ENCODE assay signal across 8 cellular contexts in the genomic region with DNA sequence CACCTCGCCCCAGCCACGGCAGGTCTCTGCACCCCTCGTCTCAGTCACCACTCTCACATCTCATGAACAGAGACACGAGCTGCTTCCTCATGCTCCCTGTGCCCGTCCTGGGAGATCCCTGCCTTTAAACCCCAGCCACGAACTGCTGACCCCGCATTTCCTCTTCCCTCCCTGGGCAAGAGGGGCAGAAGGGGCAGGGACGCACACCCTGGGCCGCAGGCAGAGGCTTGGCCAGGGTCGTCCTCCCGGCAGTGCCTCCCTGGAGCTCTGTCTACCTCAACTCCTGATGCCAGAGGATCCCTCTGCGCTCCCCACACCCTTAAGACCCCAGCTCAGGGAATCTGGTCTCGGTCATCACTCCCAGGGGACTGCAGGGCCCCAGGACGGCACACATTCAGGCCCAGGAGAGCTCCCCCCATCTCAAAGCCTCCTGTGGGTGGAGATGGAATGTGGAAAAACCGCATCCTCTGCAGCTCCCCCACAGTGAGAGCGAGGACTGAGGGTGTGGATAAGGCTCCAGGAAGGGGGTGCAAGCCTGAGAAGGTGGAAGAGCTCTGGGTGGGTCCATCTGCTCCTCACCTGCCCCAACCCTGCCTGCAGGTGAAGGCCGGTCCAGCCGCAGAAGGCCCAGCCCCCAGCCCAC. TPM values are rescaled to one million over a fixed set of nuclear protein-coding genes. Genes with fewer than 3 reads are reported as not detected.
A peak's percentile ranks its signal among the peaks of the same experiment; 100 is the strongest.
DNase-seq lines count a peak whose midpoint lies in the region; ATAC-seq, FAIRE-seq and TF ChIP-seq lines count a peak whose summit lies in the region.

No MANE protein-coding gene starts in this region.

- no peaks in the 10 kb centered on the region for H4K20me1 ChIP-seq in GM23248 (ENCODE audit: insufficient read depth)

- H3K9me3 ChIP-seq in GM23248 (ENCODE audit: low read depth) (no peaks in the 10 kb centered on the region), SK-N-MC (ENCODE audit: low read depth, low read length) (no peaks in the 10 kb centered on the region), pancreas (no peaks in the 10 kb centered on the region)

- WGBS in GM23248 (ENCODE audit: low coverage in 1 of 2, low lambda C conversion rate in 2 of 2, missing lambda C conversion rate in 2 of 2), 2 experiments = 56 to 61% methylated on average over 18 of the region's 18 CpGs
- WGBS in pancreas, 2 donors = 65 to 72% methylated on average over 18 of the region's 18 CpGs

- H3K9me2 ChIP-seq in GM23248 (ENCODE audit: insufficient read depth) = no peaks in the 10 kb centered on the region

- no peak overlapping the region for H3K27ac ChIP-seq in GM23248
- no peak overlapping the region for H3K27ac ChIP-seq in SK-N-MC
- H3K27ac ChIP-seq in pancreas = no peak overlapping the region

- FAIRE-seq in pancreas (lab: Jason Lieb, UNC) = no peak

- TF ChIP-seq CTCF in fibroblast of pulmonary artery (IDR thresholded peaks at IDR 0.05; ENCODE audit: low read length, missing control alignments) (no peak), pancreas (IDR thresholded peaks at IDR 0.05) (no peak)

- peak overlapping the region; percentile 84 for H3K4me3 ChIP-seq in GM23248
- peak overlapping the region; percentile 87 for H3K4me3 ChIP-seq in SK-N-MC
- peak overlapping the region; percentile 55 for H3K4me3 ChIP-seq in fibroblast of pulmonary artery (replicated peaks; ENCODE audit: low read depth, low read length)
- peak overlapping the region; percentile 63 to 81 (median 74) for H3K4me3 ChIP-seq in pancreas

- in situ Hi-C loops in GM23248 (cut with MboI) = no loop called here

- no peaks in the 10 kb centered on the region for H3K36me3 ChIP-seq in GM23248 (ENCODE audit: low read depth)
- H3K36me3 ChIP-seq in SK-N-MC (ENCODE audit: insufficient read depth, low read length) = no peaks in the 10 kb centered on the region
- H3K36me3 ChIP-seq in pancreas = no peaks in the 10 kb centered on the region

- H3K27me3 ChIP-seq in GM23248 (replicated peaks; ENCODE audit: insufficient read depth) (no peaks in the 10 kb centered on the region), pancreas (no peaks in the 10 kb centered on the region)

- H2AFZ ChIP-seq in GM23248 = peak overlapping the region; percentile 80; the same call in 1 of the 2 replicates

- H3F3A ChIP-seq in GM23248 (ENCODE audit: insufficient read depth) = no peaks in the 10 kb centered on the region

- peak; percentile 3 to 14 (median 8) for ATAC-seq in pancreas
- ATAC-seq in GM18873 (IDR thresholded peaks at IDR 0.05; ENCODE audit: low FRiP score, unreplicated experiment) = no peak
- ATAC-seq in GM21528 (IDR thresholded peaks at IDR 0.05; ENCODE audit: low FRiP score, unreplicated experiment) = no peak

- H3K79me2 ChIP-seq in GM23248 (ENCODE audit: insufficient read depth) = peaks cover 12% of the 10 kb centered on the region

- DNase-seq in GM23248 (peak; percentile 52), SK-N-MC (ENCODE audit: low read depth, low spot score) (no peak), fibroblast of pulmonary artery (ENCODE audit: low read depth) (no peak), pancreas (peak in 1 of 6 donors; percentile 59), DMS 273 treated with DMSO at 0.1 percent for 48 hours (lab: John Stamatoyannopoulos, UW) (no peak), GDM1 (lab: John Stamatoyannopoulos, UW) (no peak)

- H3K4me1 ChIP-seq in GM23248 (ENCODE audit: insufficient read depth) = peaks cover 11% of the 10 kb centered on the region
- H3K4me1 ChIP-seq in pancreas = peaks cover 3 to 7% (median 6%) of the 10 kb centered on the region in 3 donors

- H3K4me2 ChIP-seq in GM23248 (ENCODE audit: unreplicated experiment) = peak overlapping the region; percentile 99

- peak overlapping the region; percentile 81 for H3K9ac ChIP-seq in GM23248
- peak overlapping the region; percentile 86 for H3K9ac ChIP-seq in SK-N-MC (ENCODE audit: insufficient read length)

- intact Hi-C loops in pancreas (cut with DNase I) = no loop called here

RNA-seq across cellular contexts. Expression of a gene that starts 1.2 kb away (rescaled TPM):
- total RNA-seq in GM23248 (2014; rRNA removed; shearing (Covaris generic)) = 33.8 and 70.7 TPM in 2 replicates
- polyA plus RNA-seq in GM23248 (2016; fragmentation: Nextera tagmentation; extraction: Ambion mirVana) (64.6 and 67.6 TPM in 2 replicates), pancreas (10 to 100 TPM in 1 of 2 donors, 1 to 10 TPM in 1; 8.2 to 10.2 TPM)
- total RNA-seq in pancreas = 10 to 100 TPM in 1 of 6 donors, 1 to 10 TPM in 5; 3.2 to 15.7 (median 6.6) TPM

Comparison
In these comparisons a context has a peak if more than half of its experiments do, and no peak if none do; other contexts are left out.
1. ATAC-seq: peak in pancreas (4 of 4); none in GM18873 (single experiment) and GM21528 (single experiment).
2. Peak in every context shown above with its lines, with median percentiles within 50 percentile points of each other: H3K4me3 ChIP-seq.